8 cellular contexts compared by ENCODE assay signal in genomic region chr7:99438573-99439480, GRCh38. TPM values are rescaled to one million over a fixed set of nuclear protein-coding genes. Genes with fewer than 3 reads are reported as not detected.
DNase-seq lines count a peak whose midpoint lies in the region; ATAC-seq and TF ChIP-seq lines count a peak whose summit lies in the region.

Gene CPSF4, plus strand, starts transcription at chr7:99438943. Its CDS starts 140 bp downstream, at chr7:99439083.
Gene PTCD1, minus strand, starts transcription at chr7:99438798. Its CDS starts 3,556 bp downstream, at chr7:99435242.

- H3K27me3 Mint-ChIP-seq in activated T-helper 17 cell treated with anti-CD3 and anti-CD28 coated beads, Interleukin-2, amount 50 U/mL, for 72 hours, result no peaks in the 10 kb centered on the region
- H3K27me3 Mint-ChIP-seq in natural killer cell (ENCODE audit: low read depth in 2 of 2), result no peaks in the 10 kb centered on the region

- DNase-seq in Daoy (ENCODE audit: low read depth), result peak; percentile 100
- DNase-seq in GM23248, result peak; percentile 99
- DNase-seq in Karpas-422, result peak; percentile 97
- DNase-seq in RPMI7951 (ENCODE audit: low read depth), result peak; percentile 94
- peak; percentile 92 for DNase-seq in fibroblast of peridontal ligament (ENCODE audit: extremely low read depth)
- peak; percentile 80 for DNase-seq in natural killer cell
- DNase-seq in stimulated activated naive CD4-positive, alpha-beta T cell (lab: John Stamatoyannopoulos, UW), result peak; percentile 49 to 76 (median 72)

- H3K79me2 ChIP-seq in GM23248 (ENCODE audit: insufficient read depth) (peaks cover 67% of the 10 kb centered on the region), Karpas-422 (ENCODE audit: low read length) (peaks cover 72% of the 10 kb centered on the region)

- 1 to 2% methylated on average over 54 to 76 of the region's 89 CpGs for WGBS in GM23248 (ENCODE audit: low coverage in 1 of 2, low lambda C conversion rate in 2 of 2, missing lambda C conversion rate in 2 of 2), 2 experiments

- H3K27ac Mint-ChIP-seq in activated T-helper 17 cell treated with anti-CD3 and anti-CD28 coated beads, Interleukin-2, amount 50 U/mL, for 72 hours, result peak within 1 kb of the TSS; percentile 96
- peak within 1 kb of the TSS; percentile 85 to 97 for H3K27ac Mint-ChIP-seq in natural killer cell

- H3K9me3 Mint-ChIP-seq in activated T-helper 17 cell treated with anti-CD3 and anti-CD28 coated beads, Interleukin-2, amount 50 U/mL, for 72 hours, result no peaks in the 10 kb centered on the region
- no peaks in the 10 kb centered on the region for H3K9me3 Mint-ChIP-seq in natural killer cell

- no peaks in the 10 kb centered on the region for H3F3A ChIP-seq in GM23248 (ENCODE audit: insufficient read depth)

- TF ChIP-seq CTCF in natural killer cell (IDR thresholded peaks at IDR 0.05), result no peak

- in situ Hi-C loops in GM23248 (cut with MboI), result no loop called here

- H3K4me3 Mint-ChIP-seq in activated T-helper 17 cell treated with anti-CD3 and anti-CD28 coated beads, Interleukin-2, amount 50 U/mL, for 72 hours, result peak within 1 kb of the TSS; percentile 99
- H3K4me3 Mint-ChIP-seq in natural killer cell, result peak within 1 kb of the TSS; percentile 95

- peaks cover 6% of the 10 kb centered on the region; the same call in 1 of the 2 replicates for H3K4me1 ChIP-seq in GM23248 (ENCODE audit: insufficient read depth)
- peaks cover 18% of the 10 kb centered on the region for H3K4me1 ChIP-seq in Karpas-422 (ENCODE audit: low read length)

- intact Hi-C loops in natural killer cell (cut with micrococcal nuclease), result no loop called here

- H3K4me2 ChIP-seq in GM23248 (ENCODE audit: unreplicated experiment) (peak within 1 kb of the TSS; percentile 88), Karpas-422 (ENCODE audit: low read depth, low read length, poor library complexity, severe bottlenecking) (peak within 1 kb of the TSS; percentile 90)

- H4K20me1 ChIP-seq in GM23248 (ENCODE audit: insufficient read depth) (no peaks in the 10 kb centered on the region), Karpas-422 (ENCODE audit: insufficient read depth, low read depth, low read length) (peaks cover 12% of the 10 kb centered on the region; the same call in 1 of the 2 replicates)

- H3K9me3 ChIP-seq in GM23248 (ENCODE audit: low read depth) (no peaks in the 10 kb centered on the region), Karpas-422 (ENCODE audit: low read length) (no peaks in the 10 kb centered on the region)

- 0 out of 2 replicates have a peak, but pooled peaks cover 6% of the 10 kb centered on the region for H3K36me3 ChIP-seq in GM23248 (ENCODE audit: low read depth)
- H3K36me3 ChIP-seq in Karpas-422 (ENCODE audit: insufficient read depth, low read length), result peaks cover 7% of the 10 kb centered on the region

- H3K9ac ChIP-seq in GM23248 (peak within 1 kb of the TSS; percentile 92), Karpas-422 (ENCODE audit: low read length) (peak within 1 kb of the TSS; percentile 96)

- H2AFZ ChIP-seq in GM23248 (peak within 1 kb of the TSS; percentile 99), Karpas-422 (ENCODE audit: low read length) (peak within 1 kb of the TSS; percentile 93)

- H3K27me3 ChIP-seq in GM23248 (replicated peaks; ENCODE audit: insufficient read depth), result no peaks in the 10 kb centered on the region
- no peaks in the 10 kb centered on the region for H3K27me3 ChIP-seq in Karpas-422 (ENCODE audit: low read length)

- H3K4me3 ChIP-seq in GM23248 (peak within 1 kb of the TSS; percentile 100), Karpas-422 (ENCODE audit: low read length) (peak within 1 kb of the TSS; percentile 92)

- H3K27ac ChIP-seq in GM23248 (peak within 1 kb of the TSS; percentile 65), Karpas-422 (ENCODE audit: low read length) (peak within 1 kb of the TSS; percentile 57; the same call in 1 of the 2 replicates)

- H3K36me3 Mint-ChIP-seq in activated T-helper 17 cell treated with anti-CD3 and anti-CD28 coated beads, Interleukin-2, amount 50 U/mL, for 72 hours (ENCODE audit: low read depth), result peaks cover 47% of the 10 kb centered on the region
- H3K36me3 Mint-ChIP-seq in natural killer cell, result no peaks in the 10 kb centered on the region

- no peaks in the 10 kb centered on the region for H3K9me2 ChIP-seq in GM23248 (ENCODE audit: insufficient read depth)
- no peaks in the 10 kb centered on the region for H3K9me2 ChIP-seq in Karpas-422 (replicated peaks; ENCODE audit: insufficient read depth, low read length)

- peak; percentile 93 for ATAC-seq in activated T-helper 17 cell treated with anti-CD3 and anti-CD28 coated beads, Interleukin-2, amount 50 U/mL, for 72 hours (replicated peaks)
- ATAC-seq in natural killer cell, result peak; percentile 89 to 94 (median 93)

- peaks cover 9% of the 10 kb centered on the region for H3K4me1 Mint-ChIP-seq in activated T-helper 17 cell treated with anti-CD3 and anti-CD28 coated beads, Interleukin-2, amount 50 U/mL, for 72 hours
- H3K4me1 Mint-ChIP-seq in natural killer cell, result peaks cover 18 to 33% of the 10 kb centered on the region in 2 donors

RNA-seq across cellular contexts. Expression of gene CPSF4, which starts in this region (rescaled TPM):
- total RNA-seq in Daoy (2014; rRNA removed; shearing (Covaris generic)), result 51.9 and 60.1 TPM in 2 replicates
- 21.2 and 44.9 TPM in 2 replicates for total RNA-seq in GM23248 (2014; rRNA removed; shearing (Covaris generic))
- 16.4 and 19.5 TPM in 2 replicates for polyA plus RNA-seq in GM23248 (2016; fragmentation: Nextera tagmentation; extraction: Ambion mirVana)
- 48.7 and 63.6 TPM in 2 replicates for total RNA-seq in Karpas-422 (2014; rRNA removed; shearing (Covaris generic); ENCODE audit: low replicate concordance)
- 21.7 and 22.6 TPM in 2 replicates for total RNA-seq in RPMI7951 (2014; rRNA removed; shearing (Covaris generic))
- total RNA-seq in activated T-helper 17 cell treated with anti-CD3 and anti-CD28 coated beads, Interleukin-2, amount 50 U/mL, for 72 hours, result 10 to 100 TPM; 36.8 to 38.9 TPM
- 10 to 100 TPM; 54.0 to 61.6 (median 54.8) TPM for total RNA-seq in natural killer cell

RNA-seq across cellular contexts. Expression of gene PTCD1, which starts in this region (rescaled TPM):
- 9.7 and 11.9 TPM in 2 replicates for total RNA-seq in Daoy (2014; rRNA removed; shearing (Covaris generic))
- 5.2 and 13.7 TPM in 2 replicates for total RNA-seq in GM23248 (2014; rRNA removed; shearing (Covaris generic))
- polyA plus RNA-seq in GM23248 (2016; fragmentation: Nextera tagmentation; extraction: Ambion mirVana), result 2.6 and 2.8 TPM in 2 replicates
- 2.5 and 7.6 TPM in 2 replicates for total RNA-seq in Karpas-422 (2014; rRNA removed; shearing (Covaris generic); ENCODE audit: low replicate concordance)
- 4.4 and 4.9 TPM in 2 replicates for total RNA-seq in RPMI7951 (2014; rRNA removed; shearing (Covaris generic))
- total RNA-seq in activated T-helper 17 cell treated with anti-CD3 and anti-CD28 coated beads, Interleukin-2, amount 50 U/mL, for 72 hours, result 1 to 10 TPM; 4.3 to 5.4 TPM
- total RNA-seq in natural killer cell, result 1 to 10 TPM; 5.3 to 6.6 (median 6.4) TPM

Comparison
In these comparisons a context has a peak if more than half of its experiments do, and no peak if none do; other contexts are left out.
1. Peak in every context shown above with its lines: DNase-seq, ATAC-seq, H3K4me3 ChIP-seq and H3K27ac ChIP-seq.